In genomic region chr13:64186503-64186902, GRCh38 we compare ENCODE assay signal across 18 cellular contexts.
"Had no signal": no experiment of that assay in that cellular context is flagged by ENCODE, and none has a peak within 500 bp of the region (broad histone marks: within the 10 kb centered on the region; RNA-seq: fewer than 3 reads in every experiment).

No MANE protein-coding gene starts in this region.

- ATAC-seq: gastrocnemius medialis; left ventricle myocardium superior; natural killer cell treated with Interleukin-12 subunit alpha and Interleukin-12 subunit beta and Interleukin-15 and Interleukin-18, amount 100 ng/mL, for 72 hours; pancreas; right cardiac atrium had no signal

- H3K27ac ChIP-seq: colonic mucosa, esophagus squamous epithelium, gastrocnemius medialis, pancreas had no signal

- H3K4me1 ChIP-seq: colonic mucosa, esophagus squamous epithelium, gastrocnemius medialis, pancreas had no signal

- H3K4me2 ChIP-seq: smooth muscle cell had no signal

- DNase-seq: colonic mucosa; dermis blood vessel endothelial cell; esophagus squamous epithelium; gastrocnemius medialis; left cardiac atrium; left ventricle myocardium superior; mesenchymal stem cell; midbrain; occipital lobe; pancreas; right cardiac atrium; stimulated activated CD4-positive, alpha-beta T cell treated with anti-CD3 and anti-CD28 coated beads, Interleukin-2, amount 100 ng/mL, for 48 hours; stimulated activated naive CD4-positive, alpha-beta T cell treated with Interleukin-2 at 50 U/mL for 16 hours; trophoblast cell had no signal

- H3K27ac Mint-ChIP-seq: natural killer cell treated with Interleukin-12 subunit alpha and Interleukin-12 subunit beta and Interleukin-15 and Interleukin-18, amount 100 ng/mL, for 72 hours; progenitor cell of endocrine pancreas had no signal

- H3K4me3 Mint-ChIP-seq: natural killer cell treated with Interleukin-12 subunit alpha and Interleukin-12 subunit beta and Interleukin-15 and Interleukin-18, amount 100 ng/mL, for 72 hours had no signal

- H3K36me3 ChIP-seq: colonic mucosa, esophagus squamous epithelium, gastrocnemius medialis, pancreas had no signal

- H3K4me3 ChIP-seq: colonic mucosa, esophagus squamous epithelium, gastrocnemius medialis, lung, pancreas, smooth muscle cell had no signal

- H3K27me3 Mint-ChIP-seq: natural killer cell treated with Interleukin-12 subunit alpha and Interleukin-12 subunit beta and Interleukin-15 and Interleukin-18, amount 100 ng/mL, for 72 hours; progenitor cell of endocrine pancreas had no signal

- H3K9me3 ChIP-seq: colonic mucosa, esophagus squamous epithelium, gastrocnemius medialis, pancreas had no signal

- H3K27me3 ChIP-seq: colonic mucosa, esophagus squamous epithelium, gastrocnemius medialis, pancreas had no signal
